9 cellular contexts compared by ENCODE assay signal in the genomic region with DNA sequence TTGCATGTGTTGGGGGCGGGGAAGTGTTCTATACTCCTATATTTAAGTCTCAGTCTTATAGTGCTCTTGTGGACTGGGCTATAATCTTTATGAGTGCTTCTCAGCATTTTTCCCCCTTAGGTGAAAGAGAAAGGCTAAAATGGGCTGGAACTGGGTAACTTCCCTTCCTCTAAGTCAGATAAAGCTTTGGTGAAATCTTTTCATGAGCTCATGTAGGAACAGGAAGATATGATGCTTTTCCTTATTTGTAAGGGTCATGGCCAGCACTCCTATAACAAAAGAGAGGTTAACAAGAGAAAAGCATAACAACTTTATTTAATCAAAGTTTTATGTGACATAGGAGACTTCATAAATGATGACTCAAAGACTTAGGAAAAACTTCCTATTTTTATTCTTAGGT.
"Had no signal": no experiment of that assay in that cellular context is flagged by ENCODE, and none has a peak within 500 bp of the region (broad histone marks: within the 10 kb centered on the region; RNA-seq: fewer than 3 reads in every experiment).

No MANE protein-coding gene starts in this region.

- DNase-seq: GM23248, GOT3, H7, HFFc6, IMR-90 had no signal

- H3K9ac ChIP-seq: GM23248 had no signal

- H3K27ac Mint-ChIP-seq: HFFc6 had no signal

- H3K4me1 ChIP-seq: HAP-1 had no signal

- H3K4me3 Mint-ChIP-seq: HFFc6 had no signal

- ATAC-seq: HCT116, K562 had no signal

- H2AFZ ChIP-seq: GM23248 had no signal

- H3K4me3 ChIP-seq: GM23248, HAP-1, K562 had no signal

- H3K9me3 ChIP-seq: HAP-1 had no signal

- H3K27ac ChIP-seq: GM23248, HL-60 had no signal

- H3K36me3 ChIP-seq: HAP-1 had no signal

- H3K9me3 Mint-ChIP-seq: HFFc6 had no signal
